Comparison of ENCODE assay signal across 4 cellular contexts in genomic region chr22:15738909-15739391, GRCh38. TPM values are rescaled to one million over a fixed set of nuclear protein-coding genes. Genes with fewer than 3 reads are reported as not detected.
"Had no signal": no experiment of that assay in that cellular context is flagged by ENCODE, and none has a peak within 500 bp of the region (broad histone marks: within the 10 kb centered on the region; RNA-seq: fewer than 3 reads in every experiment).

No MANE protein-coding gene starts in this region.

RNA-seq across cellular contexts. Expression of gene POTEH, which starts 49.1 kb away (rescaled TPM):
- total RNA-seq: GM23248, H7, HepG2, HFFc6 had no signal
- polyA plus RNA-seq: GM23248, HepG2 had no signal
